10 cellular contexts compared by ENCODE assay signal in the genomic region with DNA sequence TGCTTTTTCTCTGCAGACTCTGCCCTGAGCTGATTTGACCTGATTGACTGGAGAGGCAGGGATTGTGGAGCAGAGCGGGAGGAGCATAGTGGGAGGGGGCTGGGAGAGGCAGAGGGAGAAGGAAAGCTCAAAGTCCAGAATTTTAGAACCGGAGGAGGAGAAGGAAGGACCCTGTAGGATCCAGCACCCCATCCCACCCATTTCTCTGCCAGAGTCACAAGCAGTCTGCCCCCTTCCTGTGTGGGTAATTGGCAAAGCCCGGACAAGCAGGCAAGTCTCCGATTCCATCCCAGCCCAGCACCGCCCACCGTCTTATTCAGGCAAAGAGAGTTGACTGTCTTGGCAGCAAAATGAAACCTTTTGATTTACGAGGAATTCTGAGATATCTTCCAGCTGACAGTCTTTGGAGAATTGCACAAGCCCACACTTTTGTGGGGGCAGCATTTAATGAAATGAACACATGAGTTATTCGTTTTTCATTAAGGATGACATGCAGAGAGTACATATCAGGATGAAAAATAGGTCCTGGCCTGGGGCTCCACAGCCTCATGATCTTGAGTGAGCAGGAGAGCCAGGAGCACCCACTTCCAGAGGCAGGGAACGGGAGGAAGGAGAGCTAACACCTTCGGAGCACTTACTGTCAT.
DNase-seq lines count a peak whose midpoint lies in the region; ATAC-seq, FAIRE-seq and TF ChIP-seq lines count a peak whose summit lies in the region.
"Had no signal": no experiment of that assay in that cellular context is flagged by ENCODE, and none has a peak within 500 bp of the region (broad histone marks: within the 10 kb centered on the region; RNA-seq: fewer than 3 reads in every experiment).

No MANE protein-coding gene starts in this region.

- POLR2A ChIA-PET in CD4-positive, alpha-beta T cell (lab: Charles Lee), result no interaction called here

- ATAC-seq in CD4-positive, alpha-beta T cell (ENCODE audit: poor library complexity), result no peak
- ATAC-seq in T-helper 17 cell, result no peak

- H3K79me2 ChIP-seq in astrocyte (ENCODE audit: insufficient read depth, low read length), result no peaks in the 10 kb centered on the region

- H3K27me3 ChIP-seq in astrocyte (ENCODE audit: insufficient read depth, low read length) (no peaks in the 10 kb centered on the region), right atrium auricular region (no peaks in the 10 kb centered on the region), skeletal muscle satellite cell (ENCODE audit: control insufficient read depth, insufficient read depth, low read length) (no peaks in the 10 kb centered on the region)
- no peaks in the 10 kb centered on the region for H3K27me3 ChIP-seq in CD4-positive, alpha-beta T cell (ENCODE audit: control insufficient read depth, insufficient read depth, low read length)

- H3K4me3 ChIP-seq in astrocyte (ENCODE audit: insufficient read depth, low read depth, low read length), result peak overlapping the region; percentile 13
- H3K4me3 ChIP-seq in right atrium auricular region, result no peak overlapping the region
- peak overlapping the region; percentile 28 for H3K4me3 ChIP-seq in skeletal muscle satellite cell (ENCODE audit: low read length)

- H3K36me3 Mint-ChIP-seq in astrocyte (ENCODE audit: low read depth, unreplicated experiment), result no peaks in the 10 kb centered on the region
- no peaks in the 10 kb centered on the region for H3K36me3 Mint-ChIP-seq in CD4-positive, alpha-beta T cell (ENCODE audit: low read depth)
- peaks cover 3% of the 10 kb centered on the region for H3K36me3 Mint-ChIP-seq in T-helper 17 cell (ENCODE audit: low read depth)

- H3K27ac ChIP-seq in astrocyte (ENCODE audit: low read depth, low read length) (peak overlapping the region; percentile 27), right atrium auricular region (peak overlapping the region; percentile 76 to 98)
- no peak overlapping the region for H3K27ac ChIP-seq in CD4-positive, alpha-beta T cell (ENCODE audit: low read depth, low read length)

- H2AFZ ChIP-seq in astrocyte (ENCODE audit: low read depth, low read length), result peak overlapping the region; percentile 62

- no peak for FAIRE-seq in astrocyte (lab: Jason Lieb, UNC)

- intact Hi-C loops in CD4-positive, alpha-beta T cell (cut with DNase I, micrococcal nuclease), result no loop called here

- H3K4me1 Mint-ChIP-seq in astrocyte (ENCODE audit: low read depth, unreplicated experiment), result peaks cover 4% of the 10 kb centered on the region
- no peaks in the 10 kb centered on the region for H3K4me1 Mint-ChIP-seq in CD4-positive, alpha-beta T cell (ENCODE audit: low read depth)
- H3K4me1 Mint-ChIP-seq in T-helper 17 cell, result no peaks in the 10 kb centered on the region

- peaks cover 5% of the 10 kb centered on the region for H3K9me3 Mint-ChIP-seq in astrocyte (ENCODE audit: unreplicated experiment)
- peaks cover 5% of the 10 kb centered on the region for H3K9me3 Mint-ChIP-seq in CD4-positive, alpha-beta T cell

- H3K9ac ChIP-seq in astrocyte (ENCODE audit: low read length) (peak overlapping the region; percentile 44), skeletal muscle satellite cell (ENCODE audit: low read depth, low read length) (peak overlapping the region; percentile 55)

- CTCF ChIA-PET in CD4-positive, alpha-beta T cell (lab: Charles Lee), result interaction anchor here (1.2 kb wide), 1 partner anchor 13 kb away, joined by 3 read pairs; no protein-coding TSS in a partner anchor

- H3K4me3 Mint-ChIP-seq in astrocyte (ENCODE audit: unreplicated experiment) (no peak overlapping the region), T-helper 17 cell (no peak overlapping the region)
- H3K4me3 Mint-ChIP-seq in CD4-positive, alpha-beta T cell, result no peak overlapping the region

- peak overlapping the region; percentile 22 for H3K27ac Mint-ChIP-seq in astrocyte (ENCODE audit: unreplicated experiment)
- H3K27ac Mint-ChIP-seq in CD4-positive, alpha-beta T cell, result no peak overlapping the region
- no peak overlapping the region for H3K27ac Mint-ChIP-seq in T-helper 17 cell

- DNase-seq in GM03348 (ENCODE audit: low spot score) (peak; percentile 89), astrocyte (ENCODE audit: low read depth) (peak; percentile 99), right atrium auricular region (ENCODE audit: low spot score) (peak; percentile 84), T-helper 17 cell (no peak), NCI-H187 treated with DMSO at 0.1 percent for 48 hours (lab: John Stamatoyannopoulos, UW) (no peak), cerebellar nuclear complex (lab: John Stamatoyannopoulos, UW) (no peak)
- no peak for DNase-seq in CD4-positive, alpha-beta T cell
- DNase-seq: effector CD8-positive, alpha-beta T cell; NCI-H2029 had no signal

- H3K27me3 Mint-ChIP-seq in astrocyte (ENCODE audit: low read depth, unreplicated experiment) (peaks cover 15% of the 10 kb centered on the region), T-helper 17 cell (peaks cover 34% of the 10 kb centered on the region)
- H3K27me3 Mint-ChIP-seq in CD4-positive, alpha-beta T cell, result peaks cover 10% of the 10 kb centered on the region

- H3K9me3 ChIP-seq in astrocyte (ENCODE audit: insufficient read depth, low read depth, low read length), result no peaks in the 10 kb centered on the region
- no peaks in the 10 kb centered on the region for H3K9me3 ChIP-seq in right atrium auricular region
- H3K9me3 ChIP-seq in skeletal muscle satellite cell (replicated peaks; ENCODE audit: low read length), result no peaks in the 10 kb centered on the region
- no peaks in the 10 kb centered on the region for H3K9me3 ChIP-seq in CD4-positive, alpha-beta T cell (ENCODE audit: control insufficient read depth, low read length)
- H3K9me3 ChIP-seq in T-helper 17 cell (ENCODE audit: control insufficient read depth, low read length, poor library complexity, severe bottlenecking), result no peaks in the 10 kb centered on the region

- no peak for TF ChIP-seq CTCF in astrocyte (IDR thresholded peaks at IDR 0.05; ENCODE audit: insufficient read depth, low read depth, low read length)
- TF ChIP-seq CTCF in right atrium auricular region (IDR thresholded peaks at IDR 0.05), result no peak
- TF ChIP-seq CTCF in CD4-positive, alpha-beta T cell (IDR thresholded peaks at IDR 0.05), result no peak

- no peaks in the 10 kb centered on the region for H3K36me3 ChIP-seq in astrocyte (ENCODE audit: insufficient read depth, low read length)
- H3K36me3 ChIP-seq in right atrium auricular region, result no peaks in the 10 kb centered on the region
- no peaks in the 10 kb centered on the region for H3K36me3 ChIP-seq in skeletal muscle satellite cell (ENCODE audit: insufficient read depth, low read length)

- H4K20me1 ChIP-seq in astrocyte (ENCODE audit: insufficient read depth, low read length), result no peaks in the 10 kb centered on the region

- peak overlapping the region; percentile 80 for H3K4me2 ChIP-seq in astrocyte (ENCODE audit: low read length)
- H3K4me2 ChIP-seq in skeletal muscle satellite cell (ENCODE audit: low read length), result peak overlapping the region; percentile 74

- peaks cover 26% of the 10 kb centered on the region for H3K4me1 ChIP-seq in astrocyte (ENCODE audit: insufficient read depth, low read length)
- peaks cover 0 to 62% of the 10 kb centered on the region in 2 donors for H3K4me1 ChIP-seq in right atrium auricular region
- peaks cover 34% of the 10 kb centered on the region for H3K4me1 ChIP-seq in skeletal muscle satellite cell (ENCODE audit: control insufficient read depth, insufficient read depth, low read length)

Comparison
In these comparisons a context has a peak if more than half of its experiments do, and no peak if none do; other contexts are left out.
1. DNase-seq: peak in GM03348 (single experiment), astrocyte (single experiment) and right atrium auricular region (single experiment); none in CD4-positive, alpha-beta T cell (0 of 10), T-helper 17 cell (0 of 3), NCI-H187 treated with DMSO at 0.1 percent for 48 hours (single experiment) and cerebellar nuclear complex (0 of 2).
2. H3K4me3 ChIP-seq: peak in astrocyte (single experiment) and skeletal muscle satellite cell (single experiment); none in right atrium auricular region (0 of 2).